Comparison of ENCODE assay signal across 16 cellular contexts in genomic region chr14:89851031-89851430, GRCh38.
DNase-seq lines count a peak whose midpoint lies in the region; ATAC-seq lines count a peak whose summit lies in the region.
"Had no signal": no experiment of that assay in that cellular context is flagged by ENCODE, and none has a peak within 500 bp of the region (broad histone marks: within the 10 kb centered on the region; RNA-seq: fewer than 3 reads in every experiment).

No MANE protein-coding gene starts in this region.

- no peak overlapping the region for H3K27ac Mint-ChIP-seq in activated T-cell treated with anti-CD3 and anti-CD28 coated beads, Interleukin-2, amount 50 U/mL, for 24 hours
- H3K27ac Mint-ChIP-seq: activated T-helper 2 cell treated with anti-CD3 and anti-CD28 coated beads, Interferon-gamma antibody, Interleukin-2, Interleukin-4, amounts not matched to agents 10 μg/mL and 5 μg/mL and 100 μg/mL, durations not matched to agents 14 hours and 24 hours and 36 hours had no signal

- ATAC-seq in HG03025 (IDR thresholded peaks at IDR 0.05; ENCODE audit: low FRiP score, unreplicated experiment) (no peak), GM18511 (IDR thresholded peaks at IDR 0.05; ENCODE audit: unreplicated experiment) (no peak)
- ATAC-seq: gastroesophageal sphincter, PC-3 had no signal

- no peaks in the 10 kb centered on the region for H3K9me3 Mint-ChIP-seq in activated T-cell treated with anti-CD3 and anti-CD28 coated beads, Interleukin-2, amount 50 U/mL, for 24 hours
- H3K9me3 Mint-ChIP-seq: activated T-helper 2 cell treated with anti-CD3 and anti-CD28 coated beads, Interferon-gamma antibody, Interleukin-2, Interleukin-4, amounts not matched to agents 10 μg/mL and 5 μg/mL and 100 μg/mL, durations not matched to agents 14 hours and 24 hours and 36 hours had no signal

- H3K27me3 Mint-ChIP-seq in activated T-cell treated with anti-CD3 and anti-CD28 coated beads, Interleukin-2, amount 50 U/mL, for 24 hours: no peaks in the 10 kb centered on the region

- no peaks in the 10 kb centered on the region for H3K36me3 Mint-ChIP-seq in activated T-cell treated with anti-CD3 and anti-CD28 coated beads, Interleukin-2, amount 50 U/mL, for 24 hours (ENCODE audit: low read depth)

- no peak overlapping the region for H3K4me3 Mint-ChIP-seq in activated T-cell treated with anti-CD3 and anti-CD28 coated beads, Interleukin-2, amount 50 U/mL, for 24 hours

- H3K4me1 Mint-ChIP-seq in activated T-cell treated with anti-CD3 and anti-CD28 coated beads, Interleukin-2, amount 50 U/mL, for 24 hours (ENCODE audit: low read depth): no peaks in the 10 kb centered on the region

- DNase-seq in NCI-H2029 treated with DMSO at 0.1 percent for 48 hours (lab: John Stamatoyannopoulos, UW) (peak; percentile 14), NCI-H2029 (lab: John Stamatoyannopoulos, UW) (no peak), NCI-H2081 treated with DMSO at 0.1 percent for 48 hours (lab: John Stamatoyannopoulos, UW) (peak; percentile 81), SHP77 (lab: John Stamatoyannopoulos, UW) (peak; percentile 44 to 67)
- no peak for DNase-seq in activated T-cell treated with anti-CD3 and anti-CD28 coated beads, Interleukin-2, amount 50 U/mL, for 24 hours
- no peak for DNase-seq in activated CD4-positive, alpha-beta T cell treated with anti-CD3 and anti-CD28 coated beads for 4 hours
- DNase-seq: activated CD4-positive, CD25-positive, alpha-beta regulatory T cell treated with anti-CD3 and anti-CD28 coated beads, Interleukin-2, amount 50 U/mL, for 72 hours; dorsolateral prefrontal cortex; NCI-H526; PC-3; stimulated activated CD4-positive, alpha-beta T cell treated with anti-CD3 and anti-CD28 coated beads, Interleukin-12 subunit alpha, Interleukin-12 subunit beta, amount 100 ng/mL, for 4 hours; T-helper 9 cell had no signal

Comparison
In these comparisons a context has a peak if more than half of its experiments do, and no peak if none do; other contexts are left out.
1. DNase-seq: peak in NCI-H2029 treated with DMSO at 0.1 percent for 48 hours (single experiment), NCI-H2081 treated with DMSO at 0.1 percent for 48 hours (single experiment) and SHP77 (2 of 2); none in NCI-H2029 (single experiment), activated T-cell treated with anti-CD3 and anti-CD28 coated beads, Interleukin-2, amount 50 U/mL, for 24 hours (single experiment) and activated CD4-positive, alpha-beta T cell treated with anti-CD3 and anti-CD28 coated beads for 4 hours (0 of 2).